8 cellular contexts compared by ENCODE assay signal in genomic region chr10:33506838-33507661, GRCh38.
A peak's percentile ranks its signal among the peaks of the same experiment; 100 is the strongest.
DNase-seq lines count a peak whose midpoint lies in the region; ATAC-seq and TF ChIP-seq lines count a peak whose summit lies in the region.

No MANE protein-coding gene starts in this region.

- no peak for TF ChIP-seq EP300 in esophagus muscularis mucosa (IDR thresholded peaks at IDR 0.05)

- H3K36me3 Mint-ChIP-seq in HFFc6 (ENCODE audit: low read depth) = peaks cover 4% of the 10 kb centered on the region; the same call in 1 of the 2 replicates
- H3K36me3 Mint-ChIP-seq in activated CD4-positive, alpha-beta T cell treated with anti-CD3 and anti-CD28 coated beads, Interleukin-2, amount 10 ng/mL, durations not matched to agents 7 days and 5 days (ENCODE audit: low read depth) = no peaks in the 10 kb centered on the region

- intact Hi-C loops in esophagus muscularis mucosa (cut with DNase I) = loop anchor here (5.0 kb wide), 1 partner anchor 170 kb away; no protein-coding TSS in a partner anchor

- POLR2A ChIA-PET in GM10248 (lab: Yijun Ruan, JAX) = no interaction called here
- POLR2A ChIA-PET in activated CD4-positive, alpha-beta T cell treated with anti-CD3 and anti-CD28 coated beads, Interleukin-2, amount 10 ng/mL, durations not matched to agents 7 days and 5 days (lab: Charles Lee) = no interaction called here

- peak; percentile 91 for ATAC-seq in GM21381 (IDR thresholded peaks at IDR 0.05; ENCODE audit: unreplicated experiment)
- ATAC-seq in HG03378 (IDR thresholded peaks at IDR 0.05; ENCODE audit: unreplicated experiment) = peak; percentile 83

- H3K27me3 ChIP-seq in esophagus muscularis mucosa = no peaks in the 10 kb centered on the region

- H3K4me3 ChIP-seq in esophagus muscularis mucosa = no peak overlapping the region

- H3K36me3 ChIP-seq in esophagus muscularis mucosa = no peaks in the 10 kb centered on the region

- WGBS in esophagus muscularis mucosa = 84% methylated on average over 5 of the region's 5 CpGs

- H3K4me1 Mint-ChIP-seq in HFFc6 (ENCODE audit: low read depth) = peaks cover 22% of the 10 kb centered on the region
- H3K4me1 Mint-ChIP-seq in activated CD4-positive, alpha-beta T cell treated with anti-CD3 and anti-CD28 coated beads, Interleukin-2, amount 10 ng/mL, durations not matched to agents 7 days and 5 days = peaks cover 3% of the 10 kb centered on the region

- no peak for TF ChIP-seq POLR2A in esophagus muscularis mucosa (IDR thresholded peaks at IDR 0.05; ENCODE audit: low read depth)

- peak overlapping the region in 3 of 4 donors; percentile 3 to 71 (median 6) for H3K27ac ChIP-seq in esophagus muscularis mucosa (replicated peaks in 1 of 4)

- H3K27me3 Mint-ChIP-seq in HFFc6 (ENCODE audit: insufficient read depth) = peaks cover 2% of the 10 kb centered on the region
- peaks cover 4% of the 10 kb centered on the region for H3K27me3 Mint-ChIP-seq in activated CD4-positive, alpha-beta T cell treated with anti-CD3 and anti-CD28 coated beads, Interleukin-2, amount 10 ng/mL, durations not matched to agents 7 days and 5 days

- H3K4me1 ChIP-seq in esophagus muscularis mucosa = peaks cover 0 to 43% (median 34%) of the 10 kb centered on the region in 4 donors

- DNase-seq in GM10248 (ENCODE audit: extremely low spot score) = peak; percentile 24
- DNase-seq in esophagus muscularis mucosa (ENCODE audit: extremely low spot score) = no peak
- no peak for DNase-seq in HFFc6
- DNase-seq in mesenteric fat pad (ENCODE audit: low spot score) = no peak
- no peak for DNase-seq in activated CD4-positive, alpha-beta T cell treated with anti-CD3 and anti-CD28 coated beads, Interleukin-2, amount 50 U/mL, for 4 hours
- no peak for DNase-seq in activated CD4-positive, alpha-beta T cell treated with anti-CD3 and anti-CD28 coated beads, Interleukin-2, amount 10 ng/mL, durations not matched to agents 7 days and 5 days

- H3K4me3 Mint-ChIP-seq in HFFc6 = no peak overlapping the region
- H3K4me3 Mint-ChIP-seq in activated CD4-positive, alpha-beta T cell treated with anti-CD3 and anti-CD28 coated beads, Interleukin-2, amount 10 ng/mL, durations not matched to agents 7 days and 5 days = no peak overlapping the region

- TF ChIP-seq CTCF in GM10248 (IDR thresholded peaks at IDR 0.05; ENCODE audit: control extremely low read depth, extremely low read depth, low read depth, missing control alignments) (no peak), esophagus muscularis mucosa (IDR thresholded peaks at IDR 0.05) (no peak), HFFc6 (IDR thresholded peaks at IDR 0.05) (no peak)

- H3K27ac Mint-ChIP-seq in HFFc6 = no peak overlapping the region
- H3K27ac Mint-ChIP-seq in activated CD4-positive, alpha-beta T cell treated with anti-CD3 and anti-CD28 coated beads, Interleukin-2, amount 10 ng/mL, durations not matched to agents 7 days and 5 days = no peak overlapping the region

- no peaks in the 10 kb centered on the region for H3K9me3 Mint-ChIP-seq in HFFc6
- no peaks in the 10 kb centered on the region for H3K9me3 Mint-ChIP-seq in activated CD4-positive, alpha-beta T cell treated with anti-CD3 and anti-CD28 coated beads, Interleukin-2, amount 10 ng/mL, durations not matched to agents 7 days and 5 days

- CTCF ChIA-PET in GM10248 (lab: Yijun Ruan, JAX) = no interaction called here
- CTCF ChIA-PET in activated CD4-positive, alpha-beta T cell treated with anti-CD3 and anti-CD28 coated beads, Interleukin-2, amount 10 ng/mL, durations not matched to agents 7 days and 5 days (lab: Charles Lee) = interaction anchor here (0.7 to 1.1 kb wide), 2 partner anchors 14 to 464 kb away, joined by 3 read pairs; no protein-coding TSS in a partner anchor

- no peaks in the 10 kb centered on the region for H3K9me3 ChIP-seq in esophagus muscularis mucosa
